In genomic region chr12:114875323-114875722, GRCh38 we compare ENCODE assay signal across 2 cellular contexts.
A peak's percentile ranks its signal among the peaks of the same experiment; 100 is the strongest.
TF ChIP-seq lines count a peak whose summit lies in the region.

No MANE protein-coding gene starts in this region.

TF ChIP-seq in GM23338, 12 proteins besides CTCF, POLR2A, EP300 and RAD21 (continued from another document):
- TF ChIP-seq REST (IDR thresholded peaks at IDR 0.05; ENCODE audit: unreplicated experiment) = no peak
- TF ChIP-seq EZH2 (IDR thresholded peaks at IDR 0.05; ENCODE audit: low read depth, unreplicated experiment) = no peak
- TF ChIP-seq POLR2AphosphoS5 (IDR thresholded peaks at IDR 0.05; ENCODE audit: low read depth) = no peak
- TF ChIP-seq ZNF462 (CRISPR knock-in tag; IDR thresholded peaks at IDR 0.05) = no peak
- TF ChIP-seq ETS1 (IDR thresholded peaks at IDR 0.05) = no peak
- no peak for TF ChIP-seq ZNF114 (CRISPR knock-in tag; IDR thresholded peaks at IDR 0.05)

TF ChIP-seq in HepG2, 621 proteins besides CTCF, POLR2A, EP300 and RAD21 (continued from another document):
- TF ChIP-seq ZNF687 (CRISPR knock-in tag; IDR thresholded peaks at IDR 0.05) (peak; percentile 30; the same call in 1 of the 2 replicates), UBTF (CRISPR knock-in tag; IDR thresholded peaks at IDR 0.05) (0 out of 2 replicates have a peak, but pooled peaks have one; percentile 31), RARA (CRISPR knock-in tag; IDR thresholded peaks at IDR 0.05) (peak; percentile 22; the same call in 1 of the 2 replicates), KMT2A (CRISPR knock-in tag; IDR thresholded peaks at IDR 0.05) (no peak), ETV5 (CRISPR knock-in tag; IDR thresholded peaks at IDR 0.05; ENCODE audit: borderline replicate concordance) (peak; percentile 57; the same call in 1 of the 2 replicates), CEBPG (CRISPR knock-in tag; IDR thresholded peaks at IDR 0.05) (peak; percentile 62; the same call in 1 of the 2 replicates), EED (CRISPR knock-in tag; IDR thresholded peaks at IDR 0.05) (no peak), SOX6 (IDR thresholded peaks at IDR 0.05) (no peak), SOX6 (CRISPR knock-in tag; IDR thresholded peaks at IDR 0.05) (peak; percentile 40; the same call in 1 of the 2 replicates), PHF21A (CRISPR knock-in tag; IDR thresholded peaks at IDR 0.05) (peak; percentile 82), REPIN1 (CRISPR knock-in tag; IDR thresholded peaks at IDR 0.05; ENCODE audit: borderline replicate concordance, low read depth) (no peak), HNF4A (CRISPR knock-in tag; IDR thresholded peaks at IDR 0.05) (0 out of 2 replicates have a peak, but pooled peaks have one; percentile 5), LCORL (IDR thresholded peaks at IDR 0.05) (no peak), LCORL (CRISPR knock-in tag; IDR thresholded peaks at IDR 0.05) (peak; percentile 73), ZEB1 (IDR thresholded peaks at IDR 0.05; ENCODE audit: insufficient replicate concordance, low read depth) (peak; percentile 54), ZSCAN20 (CRISPR knock-in tag; IDR thresholded peaks at IDR 0.05; ENCODE audit: borderline replicate concordance) (0 out of 2 replicates have a peak, but pooled peaks have one; percentile 12), ELF1 (CRISPR knock-in tag; IDR thresholded peaks at IDR 0.05) (peak; percentile 75), HOXA3 (CRISPR knock-in tag; IDR thresholded peaks at IDR 0.05) (0 out of 2 replicates have a peak, but pooled peaks have one; percentile 28), GATAD2A (CRISPR knock-in tag; IDR thresholded peaks at IDR 0.05) (0 out of 2 replicates have a peak, but pooled peaks have one; percentile 18), FOXP1 (IDR thresholded peaks at IDR 0.05) (no peak), FOXP1 (CRISPR knock-in tag; IDR thresholded peaks at IDR 0.05) (peak; percentile 17; the same call in 1 of the 2 replicates), RAD51 (IDR thresholded peaks at IDR 0.05; ENCODE audit: borderline replicate concordance) (no peak), FOXP4 (CRISPR knock-in tag; IDR thresholded peaks at IDR 0.05) (peak; percentile 24; the same call in 1 of the 2 replicates), SOX5 (CRISPR knock-in tag; IDR thresholded peaks at IDR 0.05; ENCODE audit: borderline replicate concordance) (0 out of 2 replicates have a peak, but pooled peaks have one; percentile 30), ZNF816 (CRISPR knock-in tag; IDR thresholded peaks at IDR 0.05; ENCODE audit: borderline replicate concordance) (no peak), ZNF713 (CRISPR knock-in tag; IDR thresholded peaks at IDR 0.05) (no peak), MED1 (CRISPR knock-in tag; IDR thresholded peaks at IDR 0.05) (0 out of 2 replicates have a peak, but pooled peaks have one; percentile 19), ZFP36L1 (CRISPR knock-in tag; IDR thresholded peaks at IDR 0.05) (no peak), ZFX (CRISPR knock-in tag; IDR thresholded peaks at IDR 0.05; ENCODE audit: low read depth) (peak; percentile 66), SALL1 (CRISPR knock-in tag; IDR thresholded peaks at IDR 0.05) (peak; percentile 41; the same call in 1 of the 2 replicates), GTF3A (CRISPR knock-in tag; conservative IDR thresholded peaks at IDR 0.05) (no peak), ELF3 (CRISPR knock-in tag; IDR thresholded peaks at IDR 0.05) (peak; percentile 34; the same call in 1 of the 2 replicates)
TF ChIP-seq in HepG2: peak in this region for 23.
